ENCODE assay signal across 1 cellular context in the genomic region with DNA sequence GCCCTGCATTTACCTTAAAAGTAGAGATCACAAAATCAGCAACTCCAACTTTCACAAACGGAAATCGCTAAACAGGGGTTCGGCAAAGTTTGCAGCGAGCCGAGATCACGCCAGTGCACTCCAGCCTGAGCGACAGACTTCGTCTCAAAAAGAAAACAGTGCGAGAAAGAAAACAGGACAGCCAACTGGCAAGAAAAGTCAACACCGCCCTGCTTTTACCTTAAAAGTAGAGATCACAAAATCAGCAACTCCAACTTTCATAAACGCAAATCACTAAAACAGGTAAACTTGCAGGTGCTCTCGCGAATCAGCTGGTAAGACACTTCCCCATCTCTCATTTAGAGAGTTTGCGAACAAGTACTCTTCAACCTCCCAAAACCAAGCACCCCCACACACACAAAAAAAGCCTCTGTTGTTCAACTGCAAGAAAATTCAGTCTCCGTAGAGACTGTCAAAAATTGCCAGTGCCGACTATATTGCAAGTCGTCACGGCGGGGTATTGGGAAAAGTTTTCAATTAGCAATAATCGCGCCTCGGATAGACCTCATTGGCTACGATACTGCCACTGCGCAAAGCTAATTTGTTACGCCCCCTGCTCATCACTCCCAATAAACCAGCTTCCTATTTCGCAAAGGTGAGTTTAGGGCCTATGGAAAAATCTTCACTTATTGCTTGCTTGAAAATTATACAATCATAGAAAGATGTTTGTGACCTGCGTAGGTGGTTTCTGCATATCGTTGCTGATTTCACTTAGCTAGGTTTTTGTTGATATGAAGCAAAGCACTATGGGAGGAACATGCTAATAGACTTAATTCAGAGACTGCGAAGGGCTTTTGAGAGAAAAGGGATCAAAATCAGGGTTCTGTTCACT.
TF ChIP-seq lines count a peak whose summit lies in the region.

A gene (minus strand): TSS at position 577 of the 871 bp plus-strand sequence.

TF ChIP-seq in GM12878, 131 proteins besides CTCF, POLR2A, EP300 and RAD21 (continued from another document and continues in another):
- TF ChIP-seq, protein P1, sequence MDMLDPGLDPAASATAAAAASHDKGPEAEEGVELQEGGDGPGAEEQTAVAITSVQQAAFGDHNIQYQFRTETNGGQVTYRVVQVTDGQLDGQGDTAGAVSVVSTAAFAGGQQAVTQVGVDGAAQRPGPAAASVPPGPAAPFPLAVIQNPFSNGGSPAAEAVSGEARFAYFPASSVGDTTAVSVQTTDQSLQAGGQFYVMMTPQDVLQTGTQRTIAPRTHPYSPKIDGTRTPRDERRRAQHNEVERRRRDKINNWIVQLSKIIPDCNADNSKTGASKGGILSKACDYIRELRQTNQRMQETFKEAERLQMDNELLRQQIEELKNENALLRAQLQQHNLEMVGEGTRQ (IDR thresholded peaks at IDR 0.05; ENCODE audit: borderline replicate concordance, low read depth, low read length): no peak
- TF ChIP-seq SP1 (IDR thresholded peaks at IDR 0.05; ENCODE audit: low read depth, low read length) (peak; percentile 73), BRCA1 (IDR thresholded peaks at IDR 0.05; ENCODE audit: low read depth, low read length) (no peak), ASH2L (IDR thresholded peaks at IDR 0.05; ENCODE audit: borderline replicate concordance, low read depth) (no peak), SREBF2 (IDR thresholded peaks at IDR 0.05; ENCODE audit: low read length) (no peak), TARDBP (IDR thresholded peaks at IDR 0.05; ENCODE audit: borderline replicate concordance) (peak; percentile 99), POU2F2 (IDR thresholded peaks at IDR 0.05; ENCODE audit: borderline replicate concordance, low read depth, low read length) (peak; percentile 99), ZNF207 (IDR thresholded peaks at IDR 0.05; ENCODE audit: borderline replicate concordance) (peak; percentile 56), STAT3 (IDR thresholded peaks at IDR 0.05; ENCODE audit: low read depth, low read length) (no peak), SREBF1 (IDR thresholded peaks at IDR 0.05; ENCODE audit: low read length) (no peak), ETV6 (conservative IDR thresholded peaks at IDR 0.05 in 1 of 2, IDR thresholded peaks at IDR 0.05 in 1 of 2; ENCODE audit: borderline replicate concordance in 1 of 2, low read depth in 1 of 2) (peak in 1 of 2 experiments; percentile 77; a peak in 1 of 4 replicates), IKZF1 (conservative IDR thresholded peaks at IDR 0.05) (peak; percentile 46; the same call in 1 of the 2 replicates), ZNF217 (IDR thresholded peaks at IDR 0.05) (no peak), KAT2A (conservative IDR thresholded peaks at IDR 0.05; ENCODE audit: control insufficient read depth, low read depth, low read length) (peak; percentile 62), ZNF274 (IDR thresholded peaks at IDR 0.05; ENCODE audit: insufficient read depth, insufficient read length) (no peak), MTA3 (IDR thresholded peaks at IDR 0.05; ENCODE audit: borderline replicate concordance, low read length) (peak; percentile 100), RFX5 (IDR thresholded peaks at IDR 0.05; ENCODE audit: low read depth, low read length) (no peak), CREB1 (IDR thresholded peaks at IDR 0.05; ENCODE audit: low read depth) (peak; percentile 81; the same call in 1 of the 2 replicates), PAX5 (IDR thresholded peaks at IDR 0.05; ENCODE audit: borderline replicate concordance, low read depth, low read length) (peak; percentile 63; the same call in 1 of the 2 replicates), ZNF622 (IDR thresholded peaks at IDR 0.05) (no peak), IRF4 (IDR thresholded peaks at IDR 0.05; ENCODE audit: low read depth, low read length) (peak; percentile 65; the same call in 1 of the 2 replicates), SUPT20H (IDR thresholded peaks at IDR 0.05; ENCODE audit: borderline replicate concordance, control insufficient read depth, low read depth, low read length) (no peak), YY1 (IDR thresholded peaks at IDR 0.05; ENCODE audit: low read depth, low read length) (peak; percentile 86), RB1 (IDR thresholded peaks at IDR 0.05; ENCODE audit: borderline replicate concordance) (no peak; the same call in 1 of the 2 replicates), CBFB (IDR thresholded peaks at IDR 0.05; ENCODE audit: low read depth) (peak; percentile 100), MEF2A (IDR thresholded peaks at IDR 0.05; ENCODE audit: insufficient read depth, low read depth, low read length) (peak; percentile 94), MXI1 (IDR thresholded peaks at IDR 0.05; ENCODE audit: low read depth, low read length) (no peak), NR2F1 (conservative IDR thresholded peaks at IDR 0.05) (peak; percentile 34; the same call in 1 of the 2 replicates), SMARCA5 (IDR thresholded peaks at IDR 0.05) (no peak), NRF1 (conservative IDR thresholded peaks at IDR 0.05; ENCODE audit: low read depth, low read length) (no peak), WRNIP1 (IDR thresholded peaks at IDR 0.05; ENCODE audit: borderline replicate concordance, low read depth, low read length) (0 out of 2 replicates have a peak, but pooled peaks have one; percentile 80), MYB (IDR thresholded peaks at IDR 0.05; ENCODE audit: borderline replicate concordance, low read depth, low read length) (0 out of 2 replicates have a peak, but pooled peaks have one; percentile 65), PAX8 (IDR thresholded peaks at IDR 0.05) (peak; percentile 46; the same call in 1 of the 2 replicates), JUNB (IDR thresholded peaks at IDR 0.05) (peak; percentile 67), BCL11A (IDR thresholded peaks at IDR 0.05; ENCODE audit: low read depth, low read length) (peak; percentile 87), HCFC1 (IDR thresholded peaks at IDR 0.05; ENCODE audit: low read length) (peak; percentile 55)
- TF ChIP-seq, protein P2, sequence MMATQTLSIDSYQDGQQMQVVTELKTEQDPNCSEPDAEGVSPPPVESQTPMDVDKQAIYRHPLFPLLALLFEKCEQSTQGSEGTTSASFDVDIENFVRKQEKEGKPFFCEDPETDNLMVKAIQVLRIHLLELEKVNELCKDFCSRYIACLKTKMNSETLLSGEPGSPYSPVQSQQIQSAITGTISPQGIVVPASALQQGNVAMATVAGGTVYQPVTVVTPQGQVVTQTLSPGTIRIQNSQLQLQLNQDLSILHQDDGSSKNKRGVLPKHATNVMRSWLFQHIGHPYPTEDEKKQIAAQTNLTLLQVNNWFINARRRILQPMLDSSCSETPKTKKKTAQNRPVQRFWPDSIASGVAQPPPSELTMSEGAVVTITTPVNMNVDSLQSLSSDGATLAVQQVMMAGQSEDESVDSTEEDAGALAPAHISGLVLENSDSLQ (IDR thresholded peaks at IDR 0.05): peak; percentile 45
- TF ChIP-seq, protein P3, sequence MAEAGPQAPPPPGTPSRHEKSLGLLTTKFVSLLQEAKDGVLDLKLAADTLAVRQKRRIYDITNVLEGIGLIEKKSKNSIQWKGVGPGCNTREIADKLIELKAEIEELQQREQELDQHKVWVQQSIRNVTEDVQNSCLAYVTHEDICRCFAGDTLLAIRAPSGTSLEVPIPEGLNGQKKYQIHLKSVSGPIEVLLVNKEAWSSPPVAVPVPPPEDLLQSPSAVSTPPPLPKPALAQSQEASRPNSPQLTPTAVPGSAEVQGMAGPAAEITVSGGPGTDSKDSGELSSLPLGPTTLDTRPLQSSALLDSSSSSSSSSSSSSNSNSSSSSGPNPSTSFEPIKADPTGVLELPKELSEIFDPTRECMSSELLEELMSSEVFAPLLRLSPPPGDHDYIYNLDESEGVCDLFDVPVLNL (IDR thresholded peaks at IDR 0.05; ENCODE audit: low read depth, low read length): no peak
- TF ChIP-seq, protein P4, sequence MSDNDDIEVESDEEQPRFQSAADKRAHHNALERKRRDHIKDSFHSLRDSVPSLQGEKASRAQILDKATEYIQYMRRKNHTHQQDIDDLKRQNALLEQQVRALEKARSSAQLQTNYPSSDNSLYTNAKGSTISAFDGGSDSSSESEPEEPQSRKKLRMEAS (IDR thresholded peaks at IDR 0.05; ENCODE audit: low read depth, low read length): no peak
- TF ChIP-seq, protein P5, sequence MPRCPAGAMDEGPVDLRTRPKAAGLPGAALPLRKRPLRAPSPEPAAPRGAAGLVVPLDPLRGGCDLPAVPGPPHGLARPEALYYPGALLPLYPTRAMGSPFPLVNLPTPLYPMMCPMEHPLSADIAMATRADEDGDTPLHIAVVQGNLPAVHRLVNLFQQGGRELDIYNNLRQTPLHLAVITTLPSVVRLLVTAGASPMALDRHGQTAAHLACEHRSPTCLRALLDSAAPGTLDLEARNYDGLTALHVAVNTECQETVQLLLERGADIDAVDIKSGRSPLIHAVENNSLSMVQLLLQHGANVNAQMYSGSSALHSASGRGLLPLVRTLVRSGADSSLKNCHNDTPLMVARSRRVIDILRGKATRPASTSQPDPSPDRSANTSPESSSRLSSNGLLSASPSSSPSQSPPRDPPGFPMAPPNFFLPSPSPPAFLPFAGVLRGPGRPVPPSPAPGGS (IDR thresholded peaks at IDR 0.05; ENCODE audit: borderline replicate concordance, insufficient read depth, low read depth, low read length, poor library complexity, severe bottlenecking): peak; percentile 96
- TF ChIP-seq, protein P6, sequence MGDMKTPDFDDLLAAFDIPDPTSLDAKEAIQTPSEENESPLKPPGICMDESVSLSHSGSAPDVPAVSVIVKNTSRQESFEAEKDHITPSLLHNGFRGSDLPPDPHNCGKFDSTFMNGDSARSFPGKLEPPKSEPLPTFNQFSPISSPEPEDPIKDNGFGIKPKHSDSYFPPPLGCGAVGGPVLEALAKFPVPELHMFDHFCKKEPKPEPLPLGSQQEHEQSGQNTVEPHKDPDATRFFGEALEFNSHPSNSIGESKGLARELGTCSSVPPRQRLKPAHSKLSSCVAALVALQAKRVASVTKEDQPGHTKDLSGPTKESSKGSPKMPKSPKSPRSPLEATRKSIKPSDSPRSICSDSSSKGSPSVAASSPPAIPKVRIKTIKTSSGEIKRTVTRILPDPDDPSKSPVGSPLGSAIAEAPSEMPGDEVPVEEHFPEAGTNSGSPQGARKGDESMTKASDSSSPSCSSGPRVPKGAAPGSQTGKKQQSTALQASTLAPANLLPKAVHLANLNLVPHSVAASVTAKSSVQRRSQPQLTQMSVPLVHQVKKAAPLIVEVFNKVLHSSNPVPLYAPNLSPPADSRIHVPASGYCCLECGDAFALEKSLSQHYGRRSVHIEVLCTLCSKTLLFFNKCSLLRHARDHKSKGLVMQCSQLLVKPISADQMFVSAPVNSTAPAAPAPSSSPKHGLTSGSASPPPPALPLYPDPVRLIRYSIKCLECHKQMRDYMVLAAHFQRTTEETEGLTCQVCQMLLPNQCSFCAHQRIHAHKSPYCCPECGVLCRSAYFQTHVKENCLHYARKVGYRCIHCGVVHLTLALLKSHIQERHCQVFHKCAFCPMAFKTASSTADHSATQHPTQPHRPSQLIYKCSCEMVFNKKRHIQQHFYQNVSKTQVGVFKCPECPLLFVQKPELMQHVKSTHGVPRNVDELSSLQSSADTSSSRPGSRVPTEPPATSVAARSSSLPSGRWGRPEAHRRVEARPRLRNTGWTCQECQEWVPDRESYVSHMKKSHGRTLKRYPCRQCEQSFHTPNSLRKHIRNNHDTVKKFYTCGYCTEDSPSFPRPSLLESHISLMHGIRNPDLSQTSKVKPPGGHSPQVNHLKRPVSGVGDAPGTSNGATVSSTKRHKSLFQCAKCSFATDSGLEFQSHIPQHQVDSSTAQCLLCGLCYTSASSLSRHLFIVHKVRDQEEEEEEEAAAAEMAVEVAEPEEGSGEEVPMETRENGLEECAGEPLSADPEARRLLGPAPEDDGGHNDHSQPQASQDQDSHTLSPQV (IDR thresholded peaks at IDR 0.05): no peak
- TF ChIP-seq, protein P7, sequence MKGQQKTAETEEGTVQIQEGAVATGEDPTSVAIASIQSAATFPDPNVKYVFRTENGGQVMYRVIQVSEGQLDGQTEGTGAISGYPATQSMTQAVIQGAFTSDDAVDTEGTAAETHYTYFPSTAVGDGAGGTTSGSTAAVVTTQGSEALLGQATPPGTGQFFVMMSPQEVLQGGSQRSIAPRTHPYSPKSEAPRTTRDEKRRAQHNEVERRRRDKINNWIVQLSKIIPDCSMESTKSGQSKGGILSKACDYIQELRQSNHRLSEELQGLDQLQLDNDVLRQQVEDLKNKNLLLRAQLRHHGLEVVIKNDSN (IDR thresholded peaks at IDR 0.05; ENCODE audit: borderline replicate concordance, extremely low read length, insufficient read depth, low read depth, low read length): no peak
- TF ChIP-seq, protein P8, sequence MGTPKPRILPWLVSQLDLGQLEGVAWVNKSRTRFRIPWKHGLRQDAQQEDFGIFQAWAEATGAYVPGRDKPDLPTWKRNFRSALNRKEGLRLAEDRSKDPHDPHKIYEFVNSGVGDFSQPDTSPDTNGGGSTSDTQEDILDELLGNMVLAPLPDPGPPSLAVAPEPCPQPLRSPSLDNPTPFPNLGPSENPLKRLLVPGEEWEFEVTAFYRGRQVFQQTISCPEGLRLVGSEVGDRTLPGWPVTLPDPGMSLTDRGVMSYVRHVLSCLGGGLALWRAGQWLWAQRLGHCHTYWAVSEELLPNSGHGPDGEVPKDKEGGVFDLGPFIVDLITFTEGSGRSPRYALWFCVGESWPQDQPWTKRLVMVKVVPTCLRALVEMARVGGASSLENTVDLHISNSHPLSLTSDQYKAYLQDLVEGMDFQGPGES (IDR thresholded peaks at IDR 0.05): 0 out of 2 replicates have a peak, but pooled peaks have one; percentile 29
- TF ChIP-seq, protein P9, sequence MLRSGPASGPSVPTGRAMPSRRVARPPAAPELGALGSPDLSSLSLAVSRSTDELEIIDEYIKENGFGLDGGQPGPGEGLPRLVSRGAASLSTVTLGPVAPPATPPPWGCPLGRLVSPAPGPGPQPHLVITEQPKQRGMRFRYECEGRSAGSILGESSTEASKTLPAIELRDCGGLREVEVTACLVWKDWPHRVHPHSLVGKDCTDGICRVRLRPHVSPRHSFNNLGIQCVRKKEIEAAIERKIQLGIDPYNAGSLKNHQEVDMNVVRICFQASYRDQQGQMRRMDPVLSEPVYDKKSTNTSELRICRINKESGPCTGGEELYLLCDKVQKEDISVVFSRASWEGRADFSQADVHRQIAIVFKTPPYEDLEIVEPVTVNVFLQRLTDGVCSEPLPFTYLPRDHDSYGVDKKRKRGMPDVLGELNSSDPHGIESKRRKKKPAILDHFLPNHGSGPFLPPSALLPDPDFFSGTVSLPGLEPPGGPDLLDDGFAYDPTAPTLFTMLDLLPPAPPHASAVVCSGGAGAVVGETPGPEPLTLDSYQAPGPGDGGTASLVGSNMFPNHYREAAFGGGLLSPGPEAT (IDR thresholded peaks at IDR 0.05; ENCODE audit: low read depth): no peak
- TF ChIP-seq, protein P10, sequence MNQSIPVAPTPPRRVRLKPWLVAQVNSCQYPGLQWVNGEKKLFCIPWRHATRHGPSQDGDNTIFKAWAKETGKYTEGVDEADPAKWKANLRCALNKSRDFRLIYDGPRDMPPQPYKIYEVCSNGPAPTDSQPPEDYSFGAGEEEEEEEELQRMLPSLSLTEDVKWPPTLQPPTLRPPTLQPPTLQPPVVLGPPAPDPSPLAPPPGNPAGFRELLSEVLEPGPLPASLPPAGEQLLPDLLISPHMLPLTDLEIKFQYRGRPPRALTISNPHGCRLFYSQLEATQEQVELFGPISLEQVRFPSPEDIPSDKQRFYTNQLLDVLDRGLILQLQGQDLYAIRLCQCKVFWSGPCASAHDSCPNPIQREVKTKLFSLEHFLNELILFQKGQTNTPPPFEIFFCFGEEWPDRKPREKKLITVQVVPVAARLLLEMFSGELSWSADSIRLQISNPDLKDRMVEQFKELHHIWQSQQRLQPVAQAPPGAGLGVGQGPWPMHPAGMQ (IDR thresholded peaks at IDR 0.05; ENCODE audit: borderline replicate concordance): no peak
